ENCODE assay signal across 17 cellular contexts in genomic region chr13:96700657-96701056, GRCh38.
A peak's percentile ranks its signal among the peaks of the same experiment; 100 is the strongest.
DNase-seq lines count a peak whose midpoint lies in the region; ATAC-seq and TF ChIP-seq lines count a peak whose summit lies in the region.
"Had no signal": no experiment of that assay in that cellular context is flagged by ENCODE, and none has a peak within 500 bp of the region (broad histone marks: within the 10 kb centered on the region; RNA-seq: fewer than 3 reads in every experiment).

No MANE protein-coding gene starts in this region.

- H3K27me3 ChIP-seq in SK-N-SH (ENCODE audit: insufficient read depth) (no peaks in the 10 kb centered on the region), smooth muscle cell (ENCODE audit: low read depth) (no peaks in the 10 kb centered on the region)
- H3K27me3 ChIP-seq in CD8-positive, alpha-beta memory T cell (ENCODE audit: insufficient read depth, low read length, poor library complexity, severe bottlenecking) = no peaks in the 10 kb centered on the region
- H3K27me3 ChIP-seq: BE2C had no signal

- H3K79me2 ChIP-seq in SK-N-SH (ENCODE audit: insufficient read depth) = no peaks in the 10 kb centered on the region
- no peaks in the 10 kb centered on the region for H3K79me2 ChIP-seq in smooth muscle cell (ENCODE audit: low read depth)

- no peaks in the 10 kb centered on the region for H3K4me1 Mint-ChIP-seq in CD8-positive, alpha-beta memory T cell
- no peaks in the 10 kb centered on the region for H3K4me1 Mint-ChIP-seq in activated CD4-positive, alpha-beta memory T cell treated with anti-CD3 and anti-CD28 coated beads, Interleukin-2, amount 10 ng/mL, durations not matched to agents 7 days and 5 days
- H3K4me1 Mint-ChIP-seq: H9 had no signal

- no peaks in the 10 kb centered on the region for H3F3A ChIP-seq in SK-N-SH (replicated peaks; ENCODE audit: insufficient read depth)
- peaks cover 3% of the 10 kb centered on the region for H3F3A ChIP-seq in smooth muscle cell (ENCODE audit: low read depth)

- no peak overlapping the region for H3K9ac ChIP-seq in SK-N-SH
- H3K9ac ChIP-seq in smooth muscle cell (ENCODE audit: low read depth) = no peak overlapping the region

- no peak overlapping the region for H3K4me3 ChIP-seq in SK-N-SH (ENCODE audit: low read depth in 2 of 2, low read length in 1 of 2)
- H3K4me3 ChIP-seq in fibroblast of pulmonary artery (replicated peaks; ENCODE audit: low read depth, low read length) = no peak overlapping the region
- no peak overlapping the region for H3K4me3 ChIP-seq in smooth muscle cell
- no peak overlapping the region for H3K4me3 ChIP-seq in CD8-positive, alpha-beta memory T cell (ENCODE audit: low read length)
- H3K4me3 ChIP-seq: GM12878 had no signal

- H3K4me3 Mint-ChIP-seq in CD8-positive, alpha-beta memory T cell = no peak overlapping the region
- no peak overlapping the region for H3K4me3 Mint-ChIP-seq in activated CD4-positive, alpha-beta memory T cell treated with anti-CD3 and anti-CD28 coated beads, Interleukin-2, amount 10 ng/mL, durations not matched to agents 7 days and 5 days
- H3K4me3 Mint-ChIP-seq: H9 had no signal

- WGBS in SK-N-SH (ENCODE audit: low lambda C conversion rate) = 2% methylated on average over 2 of the region's 2 CpGs
- WGBS in smooth muscle cell (ENCODE audit: low lambda C conversion rate) = 63% methylated on average over 2 of the region's 2 CpGs

- H3K9me2 ChIP-seq in SK-N-SH = no peaks in the 10 kb centered on the region

- H3K36me3 ChIP-seq in SK-N-SH (replicated peaks in 1 of 2; ENCODE audit: control insufficient read depth in 1 of 2, insufficient read depth in 2 of 2, low read length in 1 of 2) (no peaks in the 10 kb centered on the region), smooth muscle cell (ENCODE audit: low read depth) (no peaks in the 10 kb centered on the region)
- H3K36me3 ChIP-seq in CD8-positive, alpha-beta memory T cell (ENCODE audit: insufficient read depth, low read length) = no peaks in the 10 kb centered on the region
- H3K36me3 ChIP-seq: BE2C had no signal

- peak; percentile 7 for DNase-seq in HCEC 1CT
- peak; percentile 16 for DNase-seq in SK-N-SH
- peak; percentile 4 for DNase-seq in fibroblast of pulmonary artery (ENCODE audit: low read depth)
- DNase-seq in smooth muscle cell (lab: John Stamatoyannopoulos, UW; ENCODE audit: unreplicated experiment) = no peak
- DNase-seq in CD8-positive, alpha-beta memory T cell = no peak
- DNase-seq in activated CD4-positive, alpha-beta memory T cell treated with anti-CD3 and anti-CD28 coated beads, Interleukin-2, amount 10 ng/mL, durations not matched to agents 7 days and 5 days = no peak
- DNase-seq: BE2C, DMS79 treated with DMSO at 0.1 percent for 48 hours, H9, KBM-7, NCI-H1694, NCI-H2081, NCI-H2171, NCI-H526, SHP77 had no signal

- no peak overlapping the region for H3K27ac ChIP-seq in SK-N-SH (ENCODE audit: low read depth in 2 of 2, low read length in 1 of 2)
- peak overlapping the region; percentile 25 for H3K27ac ChIP-seq in smooth muscle cell (ENCODE audit: low read depth)
- no peak overlapping the region for H3K27ac ChIP-seq in CD8-positive, alpha-beta memory T cell (ENCODE audit: low read depth, low read length)

- H3K36me3 Mint-ChIP-seq in CD8-positive, alpha-beta memory T cell = no peaks in the 10 kb centered on the region
- no peaks in the 10 kb centered on the region for H3K36me3 Mint-ChIP-seq in activated CD4-positive, alpha-beta memory T cell treated with anti-CD3 and anti-CD28 coated beads, Interleukin-2, amount 10 ng/mL, durations not matched to agents 7 days and 5 days (ENCODE audit: low read depth)

- H3K4me2 ChIP-seq in SK-N-SH (no peak overlapping the region), smooth muscle cell (no peak overlapping the region)

- H4K20me1 ChIP-seq in SK-N-SH (ENCODE audit: insufficient read depth) = no peaks in the 10 kb centered on the region
- no peaks in the 10 kb centered on the region for H4K20me1 ChIP-seq in smooth muscle cell (ENCODE audit: low read depth)

- H3K9me3 ChIP-seq in SK-N-SH (no peaks in the 10 kb centered on the region), smooth muscle cell (replicated peaks; ENCODE audit: low read depth) (no peaks in the 10 kb centered on the region)
- no peaks in the 10 kb centered on the region for H3K9me3 ChIP-seq in CD8-positive, alpha-beta memory T cell (ENCODE audit: low read length)
- H3K9me3 ChIP-seq: BE2C had no signal

- no peak for TF ChIP-seq CTCF in SK-N-SH (IDR thresholded peaks at IDR 0.05)
- TF ChIP-seq CTCF in fibroblast of pulmonary artery (IDR thresholded peaks at IDR 0.05; ENCODE audit: low read length, missing control alignments) = no peak
- no peak for TF ChIP-seq CTCF in smooth muscle cell (IDR thresholded peaks at IDR 0.05; ENCODE audit: borderline replicate concordance, insufficient read depth, poor library complexity, severe bottlenecking)

- no peak for TF ChIP-seq RAD21 in SK-N-SH (IDR thresholded peaks at IDR 0.05; ENCODE audit: low read length)

- H3K4me1 ChIP-seq in SK-N-SH (ENCODE audit: control insufficient read depth in 1 of 2, insufficient read depth in 2 of 2, low read depth in 1 of 2, low read length in 1 of 2) (no peaks in the 10 kb centered on the region), smooth muscle cell (ENCODE audit: low read depth) (no peaks in the 10 kb centered on the region)
- no peaks in the 10 kb centered on the region for H3K4me1 ChIP-seq in CD8-positive, alpha-beta memory T cell (ENCODE audit: insufficient read depth, low read length)

- H3K27ac Mint-ChIP-seq in CD8-positive, alpha-beta memory T cell = no peak overlapping the region
- H3K27ac Mint-ChIP-seq in activated CD4-positive, alpha-beta memory T cell treated with anti-CD3 and anti-CD28 coated beads, Interleukin-2, amount 10 ng/mL, durations not matched to agents 7 days and 5 days = no peak overlapping the region
- H3K27ac Mint-ChIP-seq: H9 had no signal

- CTCF ChIA-PET in SK-N-SH (lab: Yijun Ruan, JAX) = interaction anchor here (1.2 kb wide), 1 partner anchor 32 kb away, joined by 3 read pairs; no protein-coding TSS in a partner anchor
- CTCF ChIA-PET in CD8-positive, alpha-beta memory T cell (lab: Charles Lee) = no interaction called here
- CTCF ChIA-PET in activated CD4-positive, alpha-beta memory T cell treated with anti-CD3 and anti-CD28 coated beads, Interleukin-2, amount 10 ng/mL, durations not matched to agents 7 days and 5 days (lab: Charles Lee) = no interaction called here

- ATAC-seq in GM18511 (IDR thresholded peaks at IDR 0.05; ENCODE audit: unreplicated experiment) = no peak
- ATAC-seq: GM12878 had no signal

- POLR2A ChIA-PET in SK-N-SH (lab: Yijun Ruan, JAX) = no interaction called here
- POLR2A ChIA-PET in CD8-positive, alpha-beta memory T cell (lab: Charles Lee) = no interaction called here
- POLR2A ChIA-PET in activated CD4-positive, alpha-beta memory T cell treated with anti-CD3 and anti-CD28 coated beads, Interleukin-2, amount 10 ng/mL, durations not matched to agents 7 days and 5 days (lab: Charles Lee) = no interaction called here

- TF ChIP-seq EP300 in SK-N-SH (IDR thresholded peaks at IDR 0.05; ENCODE audit: borderline replicate concordance in 1 of 2, low read depth in 1 of 2, low read length in 1 of 2) = 0 out of 4 replicates have a peak, but pooled peaks of 1 of the 2 experiments have one; percentile 26

- no peaks in the 10 kb centered on the region for H3K27me3 Mint-ChIP-seq in CD8-positive, alpha-beta memory T cell
- H3K27me3 Mint-ChIP-seq in activated CD4-positive, alpha-beta memory T cell treated with anti-CD3 and anti-CD28 coated beads, Interleukin-2, amount 10 ng/mL, durations not matched to agents 7 days and 5 days = no peaks in the 10 kb centered on the region

- peaks cover 3 to 10% (median 4%) of the 10 kb centered on the region in 5 donors for H3K9me3 Mint-ChIP-seq in CD8-positive, alpha-beta memory T cell
- H3K9me3 Mint-ChIP-seq in activated CD4-positive, alpha-beta memory T cell treated with anti-CD3 and anti-CD28 coated beads, Interleukin-2, amount 10 ng/mL, durations not matched to agents 7 days and 5 days = peaks cover 3% of the 10 kb centered on the region

- H2AFZ ChIP-seq in SK-N-SH (ENCODE audit: low read depth) (no peak overlapping the region), smooth muscle cell (ENCODE audit: low read depth) (no peak overlapping the region)

TF ChIP-seq in SK-N-SH, 30 proteins besides CTCF, POLR2A, EP300 and RAD21:
- TF ChIP-seq GATA2 (CRISPR knock-in tag; IDR thresholded peaks at IDR 0.05) = peak; percentile 53
- no peak for TF ChIP-seq EZH2phosphoT487 (IDR thresholded peaks at IDR 0.05; ENCODE audit: borderline replicate concordance, low read depth)
TF ChIP-seq in SK-N-SH: peak in this region for 1.

Comparison
In these comparisons a context has a peak if more than half of its experiments do, and no peak if none do; other contexts are left out.
1. DNase-seq: peak in HCEC 1CT (single experiment), SK-N-SH (single experiment) and fibroblast of pulmonary artery (single experiment); none in smooth muscle cell (single experiment), CD8-positive, alpha-beta memory T cell (0 of 5) and activated CD4-positive, alpha-beta memory T cell treated with anti-CD3 and anti-CD28 coated beads, Interleukin-2, amount 10 ng/mL, durations not matched to agents 7 days and 5 days (single experiment).